ENCODE assay signal across 11 cellular contexts in the genomic region with DNA sequence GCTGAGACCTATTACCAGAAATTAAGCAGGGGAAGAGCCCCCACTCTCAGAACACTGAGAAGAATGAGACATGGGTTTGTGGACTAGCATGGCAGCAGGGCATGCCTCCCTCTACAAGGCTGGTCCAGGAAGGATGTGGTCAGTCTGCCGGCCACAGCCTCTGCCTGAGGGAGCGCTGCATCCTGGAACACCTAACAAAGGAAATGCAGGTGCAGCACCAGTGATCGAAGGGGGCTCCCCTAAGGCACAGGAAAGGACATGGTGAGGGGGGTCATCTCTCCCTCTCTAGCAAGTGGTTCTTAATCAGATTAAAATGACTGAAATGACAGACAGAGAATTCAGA. TPM values are rescaled to one million over a fixed set of nuclear protein-coding genes. Genes with fewer than 3 reads are reported as not detected.
A peak's percentile ranks its signal among the peaks of the same experiment; 100 is the strongest.
DNase-seq lines count a peak whose midpoint lies in the region; ATAC-seq lines count a peak whose summit lies in the region.
"Had no signal": no experiment of that assay in that cellular context is flagged by ENCODE, and none has a peak within 500 bp of the region (broad histone marks: within the 10 kb centered on the region; RNA-seq: fewer than 3 reads in every experiment).

No MANE protein-coding gene starts in this region.

- ATAC-seq in HG02852 (IDR thresholded peaks at IDR 0.05; ENCODE audit: unreplicated experiment) (peak; percentile 75), T-helper 17 cell (peak; percentile 50)
- peak; percentile 85 for ATAC-seq in stimulated activated effector memory CD8-positive, alpha-beta T cell treated with anti-CD3 and anti-CD28 coated beads, Interleukin-12 subunit alpha, Interleukin-12 subunit beta, amount 100 ng/mL, for 72 hours

- H3K9me3 Mint-ChIP-seq in activated T-cell treated with anti-CD3 and anti-CD28 coated beads, Interleukin-2, amount 50 U/mL, for 24 hours: no peaks in the 10 kb centered on the region
- H3K9me3 Mint-ChIP-seq in stimulated activated effector memory CD8-positive, alpha-beta T cell treated with anti-CD3 and anti-CD28 coated beads, Interleukin-12 subunit alpha, Interleukin-12 subunit beta, amount 100 ng/mL, for 72 hours: no peaks in the 10 kb centered on the region
- H3K9me3 Mint-ChIP-seq: activated B cell treated with CpG ODN at 0.5 μM for 24 hours had no signal

- DNase-seq in activated T-cell treated with anti-CD3 and anti-CD28 coated beads, Interleukin-2, amount 50 U/mL, for 48 hours: peak; percentile 32 to 41
- no peak for DNase-seq in activated T-cell treated with anti-CD3 and anti-CD28 coated beads, Interleukin-2, amount 50 U/mL, for 24 hours
- no peak for DNase-seq in T-helper 17 cell
- no peak for DNase-seq in stimulated activated effector memory CD8-positive, alpha-beta T cell treated with anti-CD3 and anti-CD28 coated beads, Interleukin-12 subunit alpha, Interleukin-12 subunit beta, amount 100 ng/mL, for 72 hours (ENCODE audit: low spot score in 2 of 2)
- DNase-seq in COLO829 (ENCODE audit: low spot score): no peak
- DNase-seq in hippocampal formation (lab: John Stamatoyannopoulos, UW): no peak
- no peak for DNase-seq in NCI-H1048 (lab: John Stamatoyannopoulos, UW)
- DNase-seq: activated B cell treated with CpG ODN at 0.5 μM for 24 hours had no signal

- no peaks in the 10 kb centered on the region for H3K36me3 Mint-ChIP-seq in activated T-cell treated with anti-CD3 and anti-CD28 coated beads, Interleukin-2, amount 50 U/mL, for 24 hours (ENCODE audit: low read depth)
- no peaks in the 10 kb centered on the region for H3K36me3 Mint-ChIP-seq in T-helper 17 cell (ENCODE audit: low read depth)
- H3K36me3 Mint-ChIP-seq in stimulated activated effector memory CD8-positive, alpha-beta T cell treated with anti-CD3 and anti-CD28 coated beads, Interleukin-12 subunit alpha, Interleukin-12 subunit beta, amount 100 ng/mL, for 72 hours: no peaks in the 10 kb centered on the region

- no peaks in the 10 kb centered on the region for H3K9me3 ChIP-seq in T-helper 17 cell (ENCODE audit: control insufficient read depth, low read length, poor library complexity, severe bottlenecking)

- H3K4me1 Mint-ChIP-seq in activated T-cell treated with anti-CD3 and anti-CD28 coated beads, Interleukin-2, amount 50 U/mL, for 24 hours (ENCODE audit: low read depth): peaks cover 22% of the 10 kb centered on the region
- peaks cover 16% of the 10 kb centered on the region for H3K4me1 Mint-ChIP-seq in T-helper 17 cell
- peaks cover 29% of the 10 kb centered on the region for H3K4me1 Mint-ChIP-seq in stimulated activated effector memory CD8-positive, alpha-beta T cell treated with anti-CD3 and anti-CD28 coated beads, Interleukin-12 subunit alpha, Interleukin-12 subunit beta, amount 100 ng/mL, for 72 hours

- H3K27ac Mint-ChIP-seq in activated T-cell treated with anti-CD3 and anti-CD28 coated beads, Interleukin-2, amount 50 U/mL, for 24 hours: no peak overlapping the region
- H3K27ac Mint-ChIP-seq in T-helper 17 cell: peak overlapping the region; percentile 1
- peak overlapping the region; percentile 17 for H3K27ac Mint-ChIP-seq in stimulated activated effector memory CD8-positive, alpha-beta T cell treated with anti-CD3 and anti-CD28 coated beads, Interleukin-12 subunit alpha, Interleukin-12 subunit beta, amount 100 ng/mL, for 72 hours
- H3K27ac Mint-ChIP-seq: activated B cell treated with CpG ODN at 0.5 μM for 24 hours had no signal

- no peak overlapping the region for H3K4me3 Mint-ChIP-seq in activated T-cell treated with anti-CD3 and anti-CD28 coated beads, Interleukin-2, amount 50 U/mL, for 24 hours
- peak overlapping the region; percentile 86 for H3K4me3 Mint-ChIP-seq in T-helper 17 cell
- peak overlapping the region; percentile 37 for H3K4me3 Mint-ChIP-seq in stimulated activated effector memory CD8-positive, alpha-beta T cell treated with anti-CD3 and anti-CD28 coated beads, Interleukin-12 subunit alpha, Interleukin-12 subunit beta, amount 100 ng/mL, for 72 hours
- H3K4me3 Mint-ChIP-seq: activated B cell treated with CpG ODN at 0.5 μM for 24 hours had no signal

- H3K27me3 Mint-ChIP-seq in activated T-cell treated with anti-CD3 and anti-CD28 coated beads, Interleukin-2, amount 50 U/mL, for 24 hours: no peaks in the 10 kb centered on the region
- H3K27me3 Mint-ChIP-seq in T-helper 17 cell: no peaks in the 10 kb centered on the region

RNA-seq across cellular contexts. Expression of gene ARL14EP, which starts 40.6 kb away (rescaled TPM):
- 10 to 100 TPM; 28.4 to 34.1 TPM for total RNA-seq in T-helper 17 cell

RNA-seq across cellular contexts. Expression of gene FSHB, which starts 51.4 kb away (rescaled TPM):
- total RNA-seq in T-helper 17 cell: not detected
- total RNA-seq: activated B cell treated with CpG ODN at 0.5 μM for 24 hours, liver, NCI-H460 had no signal

Comparison
In these comparisons a context has a peak if more than half of its experiments do, and no peak if none do; other contexts are left out.
1. DNase-seq: peak in activated T-cell treated with anti-CD3 and anti-CD28 coated beads, Interleukin-2, amount 50 U/mL, for 48 hours (2 of 2); none in activated T-cell treated with anti-CD3 and anti-CD28 coated beads, Interleukin-2, amount 50 U/mL, for 24 hours (single experiment), T-helper 17 cell (0 of 3), stimulated activated effector memory CD8-positive, alpha-beta T cell treated with anti-CD3 and anti-CD28 coated beads, Interleukin-12 subunit alpha, Interleukin-12 subunit beta, amount 100 ng/mL, for 72 hours (0 of 2), COLO829 (single experiment), hippocampal formation (0 of 2) and NCI-H1048 (single experiment).
2. Peak in every context shown above with its lines, with median percentiles within 50 percentile points of each other: ATAC-seq.